In genomic region chr12:101854747-101855146, GRCh38 we compare ENCODE assay signal across 11 cellular contexts. TPM values are rescaled to one million over a fixed set of nuclear protein-coding genes. Genes with fewer than 3 reads are reported as not detected.
DNase-seq lines count a peak whose midpoint lies in the region; ATAC-seq and TF ChIP-seq lines count a peak whose summit lies in the region.
"Had no signal": no experiment of that assay in that cellular context is flagged by ENCODE, and none has a peak within 500 bp of the region (broad histone marks: within the 10 kb centered on the region; RNA-seq: fewer than 3 reads in every experiment).

No MANE protein-coding gene starts in this region.

- peak overlapping the region; percentile 86 for H3K27ac Mint-ChIP-seq in type B pancreatic cell
- H3K27ac Mint-ChIP-seq: activated CD8-positive, alpha-beta memory T cell treated with anti-CD3 and anti-CD28 coated beads, Interleukin-2, amount 10 ng/mL, durations not matched to agents 7 days and 5 days; IgD-negative memory B cell had no signal

- peak; percentile 25 to 36 for ATAC-seq in activated CD4-positive, CD25-positive, alpha-beta regulatory T cell treated with anti-CD3 and anti-CD28 coated beads, Interleukin-2, amount 50 U/mL, for 24 hours
- ATAC-seq in HG02798 (IDR thresholded peaks at IDR 0.05; ENCODE audit: poor library complexity, unreplicated experiment): peak; percentile 50
- ATAC-seq: A549; activated CD8-positive, alpha-beta memory T cell treated with anti-CD3 and anti-CD28 coated beads, Interleukin-2, amount 10 ng/mL, durations not matched to agents 7 days and 5 days had no signal

- peak overlapping the region; percentile 16 for H3K4me3 Mint-ChIP-seq in type B pancreatic cell
- H3K4me3 Mint-ChIP-seq: activated CD8-positive, alpha-beta memory T cell treated with anti-CD3 and anti-CD28 coated beads, Interleukin-2, amount 10 ng/mL, durations not matched to agents 7 days and 5 days; IgD-negative memory B cell had no signal

- no peak for DNase-seq in activated CD4-positive, CD25-positive, alpha-beta regulatory T cell treated with anti-CD3 and anti-CD28 coated beads, Interleukin-2, amount 50 U/mL, for 72 hours
- DNase-seq in NOMO-1 treated with DMSO at 0.1 percent for 48 hours (lab: John Stamatoyannopoulos, UW; ENCODE audit: unreplicated experiment) (peak; percentile 67), type B pancreatic cell (ENCODE audit: extremely low spot score, unreplicated experiment) (no peak), NCI-H2196 treated with DMSO at 0.1 percent for 48 hours (lab: John Stamatoyannopoulos, UW; ENCODE audit: unreplicated experiment) (no peak), cerebellar cortex (ENCODE audit: low spot score) (no peak), NCI-H2029 (lab: John Stamatoyannopoulos, UW) (no peak)
- DNase-seq: activated CD8-positive, alpha-beta memory T cell treated with anti-CD3 and anti-CD28 coated beads, Interleukin-2, amount 10 ng/mL, durations not matched to agents 7 days and 5 days had no signal

- no peaks in the 10 kb centered on the region for H3K27me3 Mint-ChIP-seq in type B pancreatic cell
- H3K27me3 Mint-ChIP-seq: activated CD8-positive, alpha-beta memory T cell treated with anti-CD3 and anti-CD28 coated beads, Interleukin-2, amount 10 ng/mL, durations not matched to agents 7 days and 5 days; IgD-negative memory B cell had no signal

- H3K9me3 Mint-ChIP-seq in type B pancreatic cell: peaks cover 6% of the 10 kb centered on the region

- no peaks in the 10 kb centered on the region for H3K36me3 Mint-ChIP-seq in type B pancreatic cell
- H3K36me3 Mint-ChIP-seq: IgD-negative memory B cell had no signal

- H3K4me1 Mint-ChIP-seq in type B pancreatic cell (ENCODE audit: unreplicated experiment): peaks cover 19% of the 10 kb centered on the region

- no peak for TF ChIP-seq CTCF in type B pancreatic cell (conservative IDR thresholded peaks at IDR 0.05)

RNA-seq across cellular contexts. Expression of gene DRAM1, which starts 22.6 kb away (rescaled TPM):
- 12.5 and 20.6 TPM in 2 replicates for total RNA-seq in type B pancreatic cell (ENCODE audit: low replicate concordance)

RNA-seq across cellular contexts. Expression of gene GNPTAB, which starts 24.0 kb away (rescaled TPM):
- total RNA-seq in type B pancreatic cell (ENCODE audit: low replicate concordance): 29.4 and 39.0 TPM in 2 replicates
